17 cellular contexts compared by ENCODE assay signal in the genomic region with DNA sequence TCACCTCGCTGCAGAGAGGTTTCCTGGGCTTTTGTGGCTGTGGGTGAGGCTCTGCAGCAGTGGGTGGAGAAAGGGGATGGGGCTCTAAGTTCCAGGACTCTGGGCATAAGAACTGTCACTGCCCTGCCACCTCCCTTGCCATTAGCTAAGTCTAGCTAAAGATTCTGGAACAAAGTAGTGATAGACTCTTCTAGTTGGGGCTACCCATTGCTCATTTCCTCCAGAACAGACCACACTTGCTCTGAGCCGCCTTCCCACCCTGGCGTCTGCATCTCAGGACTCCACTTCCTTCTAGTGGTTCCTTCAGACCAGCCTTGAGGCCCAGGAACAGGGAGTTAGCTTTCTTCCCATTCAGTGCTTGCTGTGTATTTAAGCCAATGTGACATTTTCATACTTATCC. TPM values are rescaled to one million over a fixed set of nuclear protein-coding genes. Genes with fewer than 3 reads are reported as not detected.
DNase-seq lines count a peak whose midpoint lies in the region; ATAC-seq, FAIRE-seq and TF ChIP-seq lines count a peak whose summit lies in the region.
"Had no signal": no experiment of that assay in that cellular context is flagged by ENCODE, and none has a peak within 500 bp of the region (broad histone marks: within the 10 kb centered on the region; RNA-seq: fewer than 3 reads in every experiment).

No MANE protein-coding gene starts in this region.

- H3K4me2 ChIP-seq in astrocyte (ENCODE audit: low read length) = no peak overlapping the region

- no peaks in the 10 kb centered on the region for H3K9me3 Mint-ChIP-seq in astrocyte (ENCODE audit: unreplicated experiment)
- H3K9me3 Mint-ChIP-seq: GM23338 had no signal

- H4K20me1 ChIP-seq in astrocyte (ENCODE audit: insufficient read depth, low read length) = peaks cover 28% of the 10 kb centered on the region

- H3K27me3 Mint-ChIP-seq in astrocyte (ENCODE audit: low read depth, unreplicated experiment) = no peaks in the 10 kb centered on the region

- FAIRE-seq in astrocyte (lab: Jason Lieb, UNC) = no peak
- FAIRE-seq: endothelial cell of umbilical vein had no signal

- intact Hi-C loops in Right ventricle myocardium superior (cut with DNase I) (no loop called here), upper lobe of right lung (cut with DNase I) (no loop called here), thyroid gland (cut with DNase I) (no loop called here)

- H3K79me2 ChIP-seq in astrocyte (ENCODE audit: insufficient read depth, low read length) = peaks cover 95% of the 10 kb centered on the region

- no peak overlapping the region for H3K4me3 ChIP-seq in right atrium auricular region
- no peak overlapping the region for H3K4me3 ChIP-seq in astrocyte (ENCODE audit: insufficient read depth, low read depth, low read length)
- no peak overlapping the region for H3K4me3 ChIP-seq in upper lobe of right lung
- H3K4me3 ChIP-seq in thyroid gland (replicated peaks in 1 of 3) = no peak overlapping the region
- H3K4me3 ChIP-seq: GM23338, spleen, vagina had no signal

- H3K4me1 ChIP-seq in right atrium auricular region (peaks cover 0 to 90% of the 10 kb centered on the region in 2 donors), astrocyte (ENCODE audit: insufficient read depth, low read length) (peaks cover 60% of the 10 kb centered on the region), upper lobe of right lung (peaks cover 69% of the 10 kb centered on the region), thyroid gland (peaks cover 61 to 75% of the 10 kb centered on the region in 2 donors)

- peak overlapping the region; percentile 13 for H3K27ac Mint-ChIP-seq in astrocyte (ENCODE audit: unreplicated experiment)
- H3K27ac Mint-ChIP-seq: GM23338 had no signal

- H3K36me3 ChIP-seq in right atrium auricular region (peaks cover 3% of the 10 kb centered on the region), astrocyte (ENCODE audit: insufficient read depth, low read length) (peaks cover 12% of the 10 kb centered on the region), upper lobe of right lung (no peaks in the 10 kb centered on the region), thyroid gland (no peaks in the 10 kb centered on the region)
- H3K36me3 ChIP-seq: vagina had no signal

- no peak overlapping the region for H2AFZ ChIP-seq in astrocyte (ENCODE audit: low read depth, low read length)
- H2AFZ ChIP-seq: GM23338 had no signal

- peak overlapping the region; percentile 10 for H3K4me3 Mint-ChIP-seq in astrocyte (ENCODE audit: unreplicated experiment)
- H3K4me3 Mint-ChIP-seq: GM23338 had no signal

- no peak overlapping the region for H3K9ac ChIP-seq in astrocyte (ENCODE audit: low read length)

- DNase-seq in Right ventricle myocardium superior (no peak), right atrium auricular region (ENCODE audit: low spot score) (no peak), astrocyte (ENCODE audit: low read depth) (no peak), medulla oblongata (ENCODE audit: extremely low spot score) (peak; percentile 54), upper lobe of right lung (no peak), thyroid gland (no peak)
- DNase-seq: DMS153, left colon, NCI-H1417 treated with DMSO at 0.1 percent for 48 hours, NCI-H510A treated with DMSO at 0.1 percent for 48 hours, spleen had no signal

- 78% methylated on average over 3 of the region's 3 CpGs for WGBS in thyroid gland, 2 donors

- no peak for TF ChIP-seq CTCF in right atrium auricular region (IDR thresholded peaks at IDR 0.05)
- no peak for TF ChIP-seq CTCF in astrocyte (IDR thresholded peaks at IDR 0.05; ENCODE audit: insufficient read depth, low read depth, low read length)
- TF ChIP-seq CTCF in upper lobe of right lung (IDR thresholded peaks at IDR 0.05) = no peak
- TF ChIP-seq CTCF in thyroid gland (IDR thresholded peaks at IDR 0.05) = no peak

- H3K9me3 ChIP-seq in right atrium auricular region (no peaks in the 10 kb centered on the region), astrocyte (ENCODE audit: insufficient read depth, low read depth, low read length) (no peaks in the 10 kb centered on the region), upper lobe of right lung (no peaks in the 10 kb centered on the region), thyroid gland (no peaks in the 10 kb centered on the region)
- H3K9me3 ChIP-seq: spleen, vagina had no signal

- peaks cover 75% of the 10 kb centered on the region for H3K4me1 Mint-ChIP-seq in astrocyte (ENCODE audit: low read depth, unreplicated experiment)

- no peak for TF ChIP-seq POLR2A in thyroid gland (IDR thresholded peaks at IDR 0.05)

- H3K27me3 ChIP-seq in right atrium auricular region = no peaks in the 10 kb centered on the region
- H3K27me3 ChIP-seq in astrocyte (ENCODE audit: insufficient read depth, low read length) = no peaks in the 10 kb centered on the region
- no peaks in the 10 kb centered on the region for H3K27me3 ChIP-seq in upper lobe of right lung
- H3K27me3 ChIP-seq in thyroid gland = no peaks in the 10 kb centered on the region
- H3K27me3 ChIP-seq: spleen, vagina had no signal

- H3K36me3 Mint-ChIP-seq in astrocyte (ENCODE audit: low read depth, unreplicated experiment) = peaks cover 38% of the 10 kb centered on the region

- peak; percentile 12 for ATAC-seq in Right ventricle myocardium superior (ENCODE audit: poor library complexity)
- peak; percentile 64 for ATAC-seq in upper lobe of right lung
- ATAC-seq in HG03565 (IDR thresholded peaks at IDR 0.05; ENCODE audit: unreplicated experiment) = no peak
- no peak for ATAC-seq in GM21381 (IDR thresholded peaks at IDR 0.05; ENCODE audit: unreplicated experiment)
- ATAC-seq: GM23338, left colon had no signal

- H3K27ac ChIP-seq in right atrium auricular region = no peak overlapping the region
- H3K27ac ChIP-seq in astrocyte (ENCODE audit: low read depth, low read length) = no peak overlapping the region
- peak overlapping the region; percentile 43 for H3K27ac ChIP-seq in upper lobe of right lung
- H3K27ac ChIP-seq in thyroid gland = peak overlapping the region in 1 of 3 donors; percentile 29
- H3K27ac ChIP-seq: RWPE1, vagina had no signal

RNA-seq across cellular contexts. Expression of a gene that starts 7.5 kb away (rescaled TPM):
- 42.1 TPM for total RNA-seq in Right ventricle myocardium superior
- total RNA-seq in right atrium auricular region = 10 to 100 TPM; 29.9 to 33.1 TPM
- total RNA-seq in astrocyte = 48.1 and 58.8 TPM in 2 replicates
- total RNA-seq in upper lobe of right lung = 117 TPM
- total RNA-seq in thyroid gland = 10 to 100 TPM; 40.0 to 78.9 (median 55.0) TPM

Comparison
In these comparisons a context has a peak if more than half of its experiments do, and no peak if none do; other contexts are left out.
1. ATAC-seq: peak in Right ventricle myocardium superior (single experiment) and upper lobe of right lung (single experiment); none in HG03565 (single experiment) and GM21381 (single experiment).